Comparison of ENCODE assay signal across 1 cellular context in the genomic region with DNA sequence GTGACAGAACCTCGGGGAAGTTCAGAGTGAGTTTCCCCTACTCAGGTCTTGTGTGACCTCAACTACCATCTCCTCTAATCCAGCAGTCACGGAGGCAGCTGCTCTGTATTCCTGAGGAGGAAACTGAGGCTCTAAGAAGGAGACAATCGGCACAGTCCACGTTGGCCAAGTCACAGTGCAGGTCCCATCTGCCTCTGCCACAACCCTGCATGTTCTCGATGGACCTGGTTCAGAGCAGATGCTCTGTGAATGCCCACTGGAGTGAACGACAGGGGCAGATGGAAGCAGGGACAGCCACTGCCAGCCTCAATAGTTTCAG.
A peak's percentile ranks its signal among the peaks of the same experiment; 100 is the strongest.
TF ChIP-seq lines count a peak whose summit lies in the region.

No MANE protein-coding gene starts in this region.

TF ChIP-seq in GM12878, 131 proteins besides CTCF, POLR2A, EP300 and RAD21:
- TF ChIP-seq MEF2A (IDR thresholded peaks at IDR 0.05; ENCODE audit: insufficient read depth, low read depth, low read length) (no peak), ZNF274 (IDR thresholded peaks at IDR 0.05; ENCODE audit: insufficient read depth, insufficient read length) (no peak), WRNIP1 (IDR thresholded peaks at IDR 0.05; ENCODE audit: borderline replicate concordance, low read depth, low read length) (no peak), HCFC1 (IDR thresholded peaks at IDR 0.05; ENCODE audit: low read length) (0 out of 2 replicates have a peak, but pooled peaks have one; percentile 10)
